In the genomic region with DNA sequence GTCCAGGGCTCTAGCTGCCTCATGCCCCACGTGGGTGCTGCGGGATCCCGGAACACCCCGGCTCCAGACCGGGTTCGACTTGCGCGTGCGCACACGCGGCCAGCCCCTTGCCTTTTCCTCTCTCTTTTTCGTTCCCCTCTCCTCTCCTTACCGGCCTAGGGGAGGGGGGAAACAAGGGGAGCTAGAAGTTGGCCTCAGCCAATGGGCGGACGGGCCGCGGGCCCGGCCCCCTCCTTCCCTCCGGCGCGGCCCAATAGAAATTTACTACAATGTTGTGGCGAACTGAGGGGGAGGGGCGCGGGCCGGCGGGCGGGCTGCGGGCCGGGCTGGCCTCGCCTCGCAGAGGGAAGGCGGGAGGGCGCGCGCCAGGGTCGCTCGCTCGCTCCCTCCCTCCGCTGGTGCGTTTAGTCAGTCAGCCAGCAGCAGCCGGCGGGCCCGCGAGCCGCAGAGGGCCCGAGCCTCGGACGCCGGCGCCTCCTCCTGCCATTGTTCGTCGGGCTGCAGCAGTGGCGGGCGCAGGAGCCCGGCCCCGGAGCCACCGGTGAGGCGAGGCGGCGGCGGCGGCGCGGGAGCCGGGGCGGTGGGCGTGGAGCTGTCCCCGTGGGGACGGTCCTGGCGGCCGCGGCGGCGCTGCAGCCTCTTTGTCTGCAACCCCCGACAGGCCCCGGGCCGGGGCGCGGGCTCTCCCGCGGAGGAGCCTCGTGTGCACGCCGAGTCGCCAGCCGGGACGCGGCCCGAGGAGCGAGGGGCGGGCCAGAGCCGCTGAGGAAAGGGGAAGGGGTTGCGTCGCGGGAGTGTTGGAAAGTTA, we compare ENCODE assay signal across 8 cellular contexts. TPM values are rescaled to one million over a fixed set of nuclear protein-coding genes. Genes with fewer than 3 reads are reported as not detected.
DNase-seq lines count a peak whose midpoint lies in the region; ATAC-seq and TF ChIP-seq lines count a peak whose summit lies in the region.

Gene EPB41 (plus strand): TSS at position 342 of the 808 bp plus-strand sequence. CDS start 72,869 bp downstream, outside the sequence.

- H3K27me3 Mint-ChIP-seq in H9 (ENCODE audit: low read depth) (peaks cover 5% of the 10 kb centered on the region; the same call in 1 of the 2 replicates), neural crest cell (ENCODE audit: low read depth) (no peaks in the 10 kb centered on the region)
- no peaks in the 10 kb centered on the region for H3K27me3 Mint-ChIP-seq in stimulated activated naive CD8-positive, alpha-beta T cell treated with anti-CD3 and anti-CD28 coated beads, Interleukin-15, amount 100 ng/mL, for 72 hours

- H3K9ac ChIP-seq in H9 (ENCODE audit: extremely low read depth, insufficient read length, low read length), result peak within 1 kb of the TSS; percentile 49
- H3K9ac ChIP-seq in MM.1S (ENCODE audit: low read length), result peak within 1 kb of the TSS; percentile 63

- H2BK20ac ChIP-seq in H9 (ENCODE audit: low read depth, low read length, poor library complexity, severe bottlenecking), result no peak within 1 kb of the TSS

- peaks cover 2% of the 10 kb centered on the region; the same call in 1 of the 2 replicates for H3K4me1 ChIP-seq in H9 (ENCODE audit: insufficient read depth, low read length)
- H3K4me1 ChIP-seq in MM.1S (ENCODE audit: low read length), result peaks cover 10% of the 10 kb centered on the region
- no peaks in the 10 kb centered on the region for H3K4me1 ChIP-seq in foreskin keratinocyte

- H3K4me2 ChIP-seq in H9 (ENCODE audit: insufficient read depth, insufficient read length, low read length) (peak within 1 kb of the TSS; percentile 75), MM.1S (ENCODE audit: low read depth, low read length) (peak within 1 kb of the TSS; percentile 94)

- no peaks in the 10 kb centered on the region for H3K9me3 ChIP-seq in H9 (ENCODE audit: control insufficient read depth, low read depth, low read length)
- no peaks in the 10 kb centered on the region for H3K9me3 ChIP-seq in MM.1S (replicated peaks; ENCODE audit: insufficient read depth, low read length)

- TF ChIP-seq CTCF in H9 (conservative IDR thresholded peaks at IDR 0.05) (no peak), MM.1S (IDR thresholded peaks at IDR 0.05; ENCODE audit: low read length) (no peak), foreskin keratinocyte (conservative IDR thresholded peaks at IDR 0.05) (no peak), neural crest cell (conservative IDR thresholded peaks at IDR 0.05) (peak; percentile 32)

- no peak within 1 kb of the TSS for H3K4ac ChIP-seq in H9 (ENCODE audit: low read depth, low read length)

- H2BK15ac ChIP-seq in H9 (ENCODE audit: low read depth, low read length), result no peak within 1 kb of the TSS

- H3K36me3 Mint-ChIP-seq in H9 (ENCODE audit: insufficient read depth in 1 of 3, low read depth in 3 of 3) (no peaks in the 10 kb centered on the region; a peak in 1 of 7 replicates), neural crest cell (ENCODE audit: low read depth) (no peaks in the 10 kb centered on the region)

- H4K20me1 ChIP-seq in H9 (ENCODE audit: control insufficient read depth, insufficient read depth, insufficient read length) (no peaks in the 10 kb centered on the region), MM.1S (ENCODE audit: insufficient read depth, low read length) (no peaks in the 10 kb centered on the region)

- H3K36me3 ChIP-seq in MM.1S (replicated peaks; ENCODE audit: insufficient read depth, low read length), result no peaks in the 10 kb centered on the region

- H3T11ph ChIP-seq in H9 (ENCODE audit: low read length), result no peak within 1 kb of the TSS

- H3K9me3 Mint-ChIP-seq in H9 (no peaks in the 10 kb centered on the region; a peak in 1 of 5 replicates), neural crest cell (no peaks in the 10 kb centered on the region)
- no peaks in the 10 kb centered on the region for H3K9me3 Mint-ChIP-seq in stimulated activated naive CD8-positive, alpha-beta T cell treated with anti-CD3 and anti-CD28 coated beads, Interleukin-15, amount 100 ng/mL, for 72 hours

- no peak within 1 kb of the TSS for H3K27ac ChIP-seq in H9 (ENCODE audit: insufficient read length, low read depth, low read length)
- H3K27ac ChIP-seq in MM.1S (ENCODE audit: low read length), result peak within 1 kb of the TSS; percentile 36; the same call in 1 of the 2 replicates
- no peak within 1 kb of the TSS for H3K27ac ChIP-seq in foreskin keratinocyte

- H3K79me2 ChIP-seq in H9 (ENCODE audit: insufficient read depth, low read length) (peaks cover 2% of the 10 kb centered on the region; the same call in 1 of the 2 replicates), MM.1S (ENCODE audit: low read length) (peaks cover 71% of the 10 kb centered on the region)

- H3K23ac ChIP-seq in H9 (ENCODE audit: insufficient read length, low read depth, low read length), result no peak within 1 kb of the TSS

- WGBS in H9 (ENCODE audit: extremely low coverage, insufficient read length, low lambda C conversion rate), result no CpG with 5 or more reads among the region's 95 CpGs

- no peak within 1 kb of the TSS for H2BK12ac ChIP-seq in H9 (ENCODE audit: insufficient read length, low read depth, low read length)

- peaks cover 4% of the 10 kb centered on the region for H3K23me2 ChIP-seq in H9 (ENCODE audit: insufficient read length, low read depth, low read length, poor library complexity, severe bottlenecking)

- H3K4me3 ChIP-seq in MM.1S (ENCODE audit: low read length), result peak within 1 kb of the TSS; percentile 90

- no peak within 1 kb of the TSS for H4K91ac ChIP-seq in H9 (ENCODE audit: insufficient read length, low read depth, low read length)

- no peak within 1 kb of the TSS for H4K8ac ChIP-seq in H9 (replicated peaks; ENCODE audit: insufficient read length, low read depth, low read length)

- H3K56ac ChIP-seq in H9 (ENCODE audit: insufficient read length, low read depth, low read length), result no peak within 1 kb of the TSS

- peak within 1 kb of the TSS; percentile 74 for H3K14ac ChIP-seq in H9 (ENCODE audit: insufficient read depth, low read length)

- H3K18ac ChIP-seq in H9 (ENCODE audit: insufficient read length, low read depth, low read length), result peak within 1 kb of the TSS; percentile 59

- H3K27me3 ChIP-seq in H9 (ENCODE audit: insufficient read depth, low read length), result no peaks in the 10 kb centered on the region
- H3K27me3 ChIP-seq in MM.1S (replicated peaks; ENCODE audit: insufficient read depth, low read length), result no peaks in the 10 kb centered on the region
- no peaks in the 10 kb centered on the region for H3K27me3 ChIP-seq in foreskin keratinocyte

- H3K4me1 Mint-ChIP-seq in H9, result peaks cover 12 to 37% of the 10 kb centered on the region in 2 experiments
- H3K4me1 Mint-ChIP-seq in neural crest cell, result peaks cover 40% of the 10 kb centered on the region
- peaks cover 58% of the 10 kb centered on the region for H3K4me1 Mint-ChIP-seq in stimulated activated naive CD8-positive, alpha-beta T cell treated with anti-CD3 and anti-CD28 coated beads, Interleukin-15, amount 100 ng/mL, for 72 hours

- H3F3A ChIP-seq in MM.1S (ENCODE audit: insufficient read depth, low read length), result peaks cover 19% of the 10 kb centered on the region

- peak within 1 kb of the TSS; percentile 3 for H2AFZ ChIP-seq in H9 (ENCODE audit: low read length)
- peak within 1 kb of the TSS; percentile 75 for H2AFZ ChIP-seq in MM.1S (ENCODE audit: low read length)

- DNase-seq in Daoy (ENCODE audit: low read depth), result peak; percentile 98
- peak; percentile 98 for DNase-seq in H9
- peak; percentile 96 for DNase-seq in MM.1S
- peak; percentile 98 to 99 for DNase-seq in SHP77 (lab: John Stamatoyannopoulos, UW)
- DNase-seq in activated effector memory CD4-positive, alpha-beta T cell treated with anti-CD3 and anti-CD28 coated beads, Interleukin-2, amount 50 U/mL, for 16 hours, result peak; percentile 96
- DNase-seq in foreskin keratinocyte, result peak; percentile 41 to 73
- peak; percentile 95 for DNase-seq in neural crest cell (ENCODE audit: low read depth, low spot score)
- peak; percentile 91 to 92 for DNase-seq in stimulated activated naive CD8-positive, alpha-beta T cell treated with anti-CD3 and anti-CD28 coated beads, Interleukin-15, amount 100 ng/mL, for 72 hours

- no peak within 1 kb of the TSS for H2AK5ac ChIP-seq in H9 (ENCODE audit: insufficient read length, low read length)

- no peak within 1 kb of the TSS for H2BK5ac ChIP-seq in H9 (ENCODE audit: insufficient read length, low read length)

- peak within 1 kb of the TSS; percentile 79 for H4K5ac ChIP-seq in H9 (ENCODE audit: insufficient read length, low read depth, low read length)

- peak; percentile 82 for ATAC-seq in foreskin keratinocyte
- peak; percentile 89 for ATAC-seq in stimulated activated naive CD8-positive, alpha-beta T cell treated with anti-CD3 and anti-CD28 coated beads, Interleukin-15, amount 100 ng/mL, for 72 hours

- no peaks in the 10 kb centered on the region for H3K9me2 ChIP-seq in MM.1S (replicated peaks; ENCODE audit: insufficient read depth, low read length)

- no peaks in the 10 kb centered on the region for H3K79me1 ChIP-seq in H9 (ENCODE audit: insufficient read depth, low read depth, low read length, poor library complexity, severe bottlenecking)

- H3K4me3 Mint-ChIP-seq in H9, result peak within 1 kb of the TSS; percentile 98 to 100
- peak within 1 kb of the TSS; percentile 99 for H3K4me3 Mint-ChIP-seq in neural crest cell
- H3K4me3 Mint-ChIP-seq in stimulated activated naive CD8-positive, alpha-beta T cell treated with anti-CD3 and anti-CD28 coated beads, Interleukin-15, amount 100 ng/mL, for 72 hours, result peak within 1 kb of the TSS; percentile 93 to 94

- no peak within 1 kb of the TSS for H2BK120ac ChIP-seq in H9 (ENCODE audit: low read depth, low read length, poor library complexity, severe bottlenecking)

- H3K27ac Mint-ChIP-seq in H9, result peak within 1 kb of the TSS; percentile 87 to 99 (median 98)
- peak within 1 kb of the TSS; percentile 99 for H3K27ac Mint-ChIP-seq in neural crest cell (ENCODE audit: unreplicated experiment)
- H3K27ac Mint-ChIP-seq in stimulated activated naive CD8-positive, alpha-beta T cell treated with anti-CD3 and anti-CD28 coated beads, Interleukin-15, amount 100 ng/mL, for 72 hours, result peak within 1 kb of the TSS; percentile 94 to 96

RNA-seq across cellular contexts. Expression of gene EPB41, which starts in this region (rescaled TPM):
- 34.5 and 36.5 TPM in 2 replicates for total RNA-seq in Daoy (2014; rRNA removed; shearing (Covaris generic))
- 72.5 and 75.4 TPM in 2 replicates for total RNA-seq in H9 (2021)
- total RNA-seq in foreskin keratinocyte, result 16.1 and 16.8 TPM in 2 replicates
- polyA plus RNA-seq in foreskin keratinocyte, result 3.3 and 3.7 TPM in 2 replicates
- total RNA-seq in neural crest cell, result 108 and 119 TPM in 2 replicates
